1 cellular context compared by ENCODE assay signal in genomic region chr4:602559-602942, GRCh38.
A peak's percentile ranks its signal among the peaks of the same experiment; 100 is the strongest.
TF ChIP-seq lines count a peak whose summit lies in the region.

No MANE protein-coding gene starts in this region.

TF ChIP-seq in HepG2, 621 proteins besides CTCF, POLR2A, EP300 and RAD21 (continued from another document and continues in another):
- TF ChIP-seq ZBTB4 (CRISPR knock-in tag; IDR thresholded peaks at IDR 0.05; ENCODE audit: borderline replicate concordance) = no peak
- TF ChIP-seq, protein P1, sequence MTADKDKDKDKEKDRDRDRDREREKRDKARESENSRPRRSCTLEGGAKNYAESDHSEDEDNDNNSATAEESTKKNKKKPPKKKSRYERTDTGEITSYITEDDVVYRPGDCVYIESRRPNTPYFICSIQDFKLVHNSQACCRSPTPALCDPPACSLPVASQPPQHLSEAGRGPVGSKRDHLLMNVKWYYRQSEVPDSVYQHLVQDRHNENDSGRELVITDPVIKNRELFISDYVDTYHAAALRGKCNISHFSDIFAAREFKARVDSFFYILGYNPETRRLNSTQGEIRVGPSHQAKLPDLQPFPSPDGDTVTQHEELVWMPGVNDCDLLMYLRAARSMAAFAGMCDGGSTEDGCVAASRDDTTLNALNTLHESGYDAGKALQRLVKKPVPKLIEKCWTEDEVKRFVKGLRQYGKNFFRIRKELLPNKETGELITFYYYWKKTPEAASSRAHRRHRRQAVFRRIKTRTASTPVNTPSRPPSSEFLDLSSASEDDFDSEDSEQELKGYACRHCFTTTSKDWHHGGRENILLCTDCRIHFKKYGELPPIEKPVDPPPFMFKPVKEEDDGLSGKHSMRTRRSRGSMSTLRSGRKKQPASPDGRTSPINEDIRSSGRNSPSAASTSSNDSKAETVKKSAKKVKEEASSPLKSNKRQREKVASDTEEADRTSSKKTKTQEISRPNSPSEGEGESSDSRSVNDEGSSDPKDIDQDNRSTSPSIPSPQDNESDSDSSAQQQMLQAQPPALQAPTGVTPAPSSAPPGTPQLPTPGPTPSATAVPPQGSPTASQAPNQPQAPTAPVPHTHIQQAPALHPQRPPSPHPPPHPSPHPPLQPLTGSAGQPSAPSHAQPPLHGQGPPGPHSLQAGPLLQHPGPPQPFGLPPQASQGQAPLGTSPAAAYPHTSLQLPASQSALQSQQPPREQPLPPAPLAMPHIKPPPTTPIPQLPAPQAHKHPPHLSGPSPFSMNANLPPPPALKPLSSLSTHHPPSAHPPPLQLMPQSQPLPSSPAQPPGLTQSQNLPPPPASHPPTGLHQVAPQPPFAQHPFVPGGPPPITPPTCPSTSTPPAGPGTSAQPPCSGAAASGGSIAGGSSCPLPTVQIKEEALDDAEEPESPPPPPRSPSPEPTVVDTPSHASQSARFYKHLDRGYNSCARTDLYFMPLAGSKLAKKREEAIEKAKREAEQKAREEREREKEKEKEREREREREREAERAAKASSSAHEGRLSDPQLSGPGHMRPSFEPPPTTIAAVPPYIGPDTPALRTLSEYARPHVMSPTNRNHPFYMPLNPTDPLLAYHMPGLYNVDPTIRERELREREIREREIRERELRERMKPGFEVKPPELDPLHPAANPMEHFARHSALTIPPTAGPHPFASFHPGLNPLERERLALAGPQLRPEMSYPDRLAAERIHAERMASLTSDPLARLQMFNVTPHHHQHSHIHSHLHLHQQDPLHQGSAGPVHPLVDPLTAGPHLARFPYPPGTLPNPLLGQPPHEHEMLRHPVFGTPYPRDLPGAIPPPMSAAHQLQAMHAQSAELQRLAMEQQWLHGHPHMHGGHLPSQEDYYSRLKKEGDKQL (CRISPR knock-in tag; IDR thresholded peaks at IDR 0.05; ENCODE audit: low read depth) = no peak
- TF ChIP-seq, protein P2, sequence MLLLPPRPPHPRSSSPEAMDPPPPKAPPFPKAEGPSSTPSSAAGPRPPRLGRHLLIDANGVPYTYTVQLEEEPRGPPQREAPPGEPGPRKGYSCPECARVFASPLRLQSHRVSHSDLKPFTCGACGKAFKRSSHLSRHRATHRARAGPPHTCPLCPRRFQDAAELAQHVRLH (CRISPR knock-in tag; IDR thresholded peaks at IDR 0.05; ENCODE audit: borderline replicate concordance, low read depth) = no peak
- TF ChIP-seq NFKBIZ (CRISPR knock-in tag; IDR thresholded peaks at IDR 0.05) = 0 out of 2 replicates have a peak, but pooled peaks have one; percentile 32
- no peak for TF ChIP-seq ZNF3 (CRISPR knock-in tag; IDR thresholded peaks at IDR 0.05)
- TF ChIP-seq ZUFSP (CRISPR knock-in tag; IDR thresholded peaks at IDR 0.05; ENCODE audit: borderline replicate concordance) = no peak
- no peak for TF ChIP-seq ZSCAN25 (CRISPR knock-in tag; IDR thresholded peaks at IDR 0.05)
- no peak for TF ChIP-seq ZBED4 (CRISPR knock-in tag; IDR thresholded peaks at IDR 0.05; ENCODE audit: borderline replicate concordance)
- no peak for TF ChIP-seq ZNF878 (CRISPR knock-in tag; IDR thresholded peaks at IDR 0.05)
- TF ChIP-seq SP4 (CRISPR knock-in tag; IDR thresholded peaks at IDR 0.05) = peak; percentile 27; the same call in 1 of the 2 replicates
- TF ChIP-seq UBTF (CRISPR knock-in tag; IDR thresholded peaks at IDR 0.05) = 0 out of 2 replicates have a peak, but pooled peaks have one; percentile 24
- no peak for TF ChIP-seq ZNF138 (CRISPR knock-in tag; IDR thresholded peaks at IDR 0.05; ENCODE audit: low read depth)
- no peak for TF ChIP-seq RFX1 (IDR thresholded peaks at IDR 0.05)
- TF ChIP-seq PCBP2 (optimal IDR thresholded peaks at IDR 0.05; ENCODE audit: low read depth, low read length, poor library complexity, severe bottlenecking) = no peak
- TF ChIP-seq SALL1 (CRISPR knock-in tag; IDR thresholded peaks at IDR 0.05) = peak; percentile 44; the same call in 1 of the 2 replicates
- TF ChIP-seq SRF (IDR thresholded peaks at IDR 0.05; ENCODE audit: low read depth, low read length) = no peak
- no peak for TF ChIP-seq ZNF749 (CRISPR knock-in tag; IDR thresholded peaks at IDR 0.05; ENCODE audit: borderline replicate concordance)
- TF ChIP-seq NONO (IDR thresholded peaks at IDR 0.05) = no peak
- no peak for TF ChIP-seq NONO (CRISPR knock-in tag; conservative IDR thresholded peaks at IDR 0.05)
- TF ChIP-seq GFI1 (CRISPR knock-in tag; IDR thresholded peaks at IDR 0.05; ENCODE audit: borderline replicate concordance) = no peak
- TF ChIP-seq, protein P3, sequence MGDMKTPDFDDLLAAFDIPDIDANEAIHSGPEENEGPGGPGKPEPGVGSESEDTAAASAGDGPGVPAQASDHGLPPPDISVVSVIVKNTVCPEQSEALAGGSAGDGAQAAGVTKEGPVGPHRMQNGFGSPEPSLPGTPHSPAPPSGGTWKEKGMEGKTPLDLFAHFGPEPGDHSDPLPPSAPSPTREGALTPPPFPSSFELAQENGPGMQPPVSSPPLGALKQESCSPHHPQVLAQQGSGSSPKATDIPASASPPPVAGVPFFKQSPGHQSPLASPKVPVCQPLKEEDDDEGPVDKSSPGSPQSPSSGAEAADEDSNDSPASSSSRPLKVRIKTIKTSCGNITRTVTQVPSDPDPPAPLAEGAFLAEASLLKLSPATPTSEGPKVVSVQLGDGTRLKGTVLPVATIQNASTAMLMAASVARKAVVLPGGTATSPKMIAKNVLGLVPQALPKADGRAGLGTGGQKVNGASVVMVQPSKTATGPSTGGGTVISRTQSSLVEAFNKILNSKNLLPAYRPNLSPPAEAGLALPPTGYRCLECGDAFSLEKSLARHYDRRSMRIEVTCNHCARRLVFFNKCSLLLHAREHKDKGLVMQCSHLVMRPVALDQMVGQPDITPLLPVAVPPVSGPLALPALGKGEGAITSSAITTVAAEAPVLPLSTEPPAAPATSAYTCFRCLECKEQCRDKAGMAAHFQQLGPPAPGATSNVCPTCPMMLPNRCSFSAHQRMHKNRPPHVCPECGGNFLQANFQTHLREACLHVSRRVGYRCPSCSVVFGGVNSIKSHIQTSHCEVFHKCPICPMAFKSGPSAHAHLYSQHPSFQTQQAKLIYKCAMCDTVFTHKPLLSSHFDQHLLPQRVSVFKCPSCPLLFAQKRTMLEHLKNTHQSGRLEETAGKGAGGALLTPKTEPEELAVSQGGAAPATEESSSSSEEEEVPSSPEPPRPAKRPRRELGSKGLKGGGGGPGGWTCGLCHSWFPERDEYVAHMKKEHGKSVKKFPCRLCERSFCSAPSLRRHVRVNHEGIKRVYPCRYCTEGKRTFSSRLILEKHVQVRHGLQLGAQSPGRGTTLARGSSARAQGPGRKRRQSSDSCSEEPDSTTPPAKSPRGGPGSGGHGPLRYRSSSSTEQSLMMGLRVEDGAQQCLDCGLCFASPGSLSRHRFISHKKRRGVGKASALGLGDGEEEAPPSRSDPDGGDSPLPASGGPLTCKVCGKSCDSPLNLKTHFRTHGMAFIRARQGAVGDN (CRISPR knock-in tag; IDR thresholded peaks at IDR 0.05) = peak; percentile 54
- TF ChIP-seq PHF8 (CRISPR knock-in tag; IDR thresholded peaks at IDR 0.05) = 0 out of 2 replicates have a peak, but pooled peaks have one; percentile 18
- TF ChIP-seq ZNF296 (CRISPR knock-in tag; conservative IDR thresholded peaks at IDR 0.05) = no peak
- TF ChIP-seq CERS6 (CRISPR knock-in tag; IDR thresholded peaks at IDR 0.05) = no peak
- TF ChIP-seq, protein P4, sequence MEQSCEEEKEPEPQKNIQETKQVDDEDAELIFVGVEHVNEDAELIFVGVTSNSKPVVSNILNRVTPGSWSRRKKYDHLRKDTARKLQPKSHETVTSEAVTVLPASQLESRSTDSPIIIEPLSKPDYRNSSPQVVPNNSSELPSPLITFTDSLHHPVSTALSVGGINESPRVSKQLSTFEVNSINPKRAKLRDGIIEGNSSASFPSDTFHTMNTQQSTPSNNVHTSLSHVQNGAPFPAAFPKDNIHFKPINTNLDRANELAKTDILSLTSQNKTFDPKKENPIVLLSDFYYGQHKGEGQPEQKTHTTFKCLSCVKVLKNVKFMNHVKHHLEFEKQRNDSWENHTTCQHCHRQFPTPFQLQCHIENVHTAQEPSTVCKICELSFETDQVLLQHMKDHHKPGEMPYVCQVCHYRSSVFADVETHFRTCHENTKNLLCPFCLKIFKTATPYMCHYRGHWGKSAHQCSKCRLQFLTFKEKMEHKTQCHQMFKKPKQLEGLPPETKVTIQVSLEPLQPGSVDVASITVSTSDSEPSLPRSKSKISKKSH (CRISPR knock-in tag; IDR thresholded peaks at IDR 0.05; ENCODE audit: borderline replicate concordance) = no peak
- TF ChIP-seq MTA3 (CRISPR knock-in tag; IDR thresholded peaks at IDR 0.05) = no peak
- no peak for TF ChIP-seq ZBTB21 (CRISPR knock-in tag; IDR thresholded peaks at IDR 0.05)
